ENCODE assay signal across 16 cellular contexts in genomic region chr1:221800831-221801610, GRCh38. TPM values are rescaled to one million over a fixed set of nuclear protein-coding genes. Genes with fewer than 3 reads are reported as not detected.
A peak's percentile ranks its signal among the peaks of the same experiment; 100 is the strongest.
DNase-seq lines count a peak whose midpoint lies in the region; ATAC-seq, FAIRE-seq and TF ChIP-seq lines count a peak whose summit lies in the region.
"Had no signal": no experiment of that assay in that cellular context is flagged by ENCODE, and none has a peak within 500 bp of the region (broad histone marks: within the 10 kb centered on the region; RNA-seq: fewer than 3 reads in every experiment).

No MANE protein-coding gene starts in this region.

- no peak for TF ChIP-seq CTCF in D721Med (IDR thresholded peaks at IDR 0.05; ENCODE audit: insufficient read depth, missing control alignments)
- TF ChIP-seq CTCF in Loucy (conservative IDR thresholded peaks at IDR 0.05; ENCODE audit: low read length) = no peak
- TF ChIP-seq CTCF in fibroblast of mammary gland (conservative IDR thresholded peaks at IDR 0.05; ENCODE audit: control insufficient read depth, insufficient read depth, low read depth, low read length) = no peak
- no peak for TF ChIP-seq CTCF in osteoblast (IDR thresholded peaks at IDR 0.05; ENCODE audit: extremely low read depth, low read depth, low read length)

- peak; percentile 21 for FAIRE-seq in D721Med (lab: Jason Lieb, UNC)

- no peak overlapping the region for H3K27ac ChIP-seq in osteoblast (ENCODE audit: low read depth, low read length)
- H3K27ac ChIP-seq: dorsolateral prefrontal cortex, uterus had no signal

- H3K4me3 ChIP-seq in Loucy (ENCODE audit: low read length, poor library complexity, severe bottlenecking) (no peak overlapping the region), fibroblast of mammary gland (ENCODE audit: control insufficient read depth, low read depth, low read length) (no peak overlapping the region), osteoblast (ENCODE audit: insufficient read depth, low read length) (no peak overlapping the region)
- H3K4me3 ChIP-seq: dorsolateral prefrontal cortex, skin epidermis, uterus had no signal

- H2AFZ ChIP-seq in Loucy (ENCODE audit: low read length) (no peak overlapping the region), osteoblast (ENCODE audit: low read length) (no peak overlapping the region)

- H3K9me3 ChIP-seq in Loucy (ENCODE audit: insufficient read depth, low read depth, low read length) (0 out of 2 replicates have a peak, but pooled peaks cover 7% of the 10 kb centered on the region), osteoblast (ENCODE audit: low read depth, low read length) (no peaks in the 10 kb centered on the region)
- H3K9me3 ChIP-seq: uterus had no signal

- H3K4me1 ChIP-seq in Loucy (ENCODE audit: insufficient read depth, low read length, poor library complexity, severe bottlenecking) (peaks cover 24% of the 10 kb centered on the region), osteoblast (ENCODE audit: insufficient read depth, low read length) (peaks cover 8% of the 10 kb centered on the region)
- H3K4me1 ChIP-seq: uterus had no signal

- H3K9ac ChIP-seq in Loucy (ENCODE audit: low read depth, low read length, poor library complexity, severe bottlenecking) = no peak overlapping the region

- H3F3A ChIP-seq in Loucy (ENCODE audit: low read depth) = no peaks in the 10 kb centered on the region

- ATAC-seq in GM21381 (IDR thresholded peaks at IDR 0.05; ENCODE audit: unreplicated experiment) (peak; percentile 47), GM21367 (IDR thresholded peaks at IDR 0.05; ENCODE audit: unreplicated experiment) (no peak)

- H3K27me3 ChIP-seq in Loucy (ENCODE audit: insufficient read depth, low read length, poor library complexity, severe bottlenecking) = no peaks in the 10 kb centered on the region
- no peaks in the 10 kb centered on the region for H3K27me3 ChIP-seq in osteoblast (ENCODE audit: insufficient read depth, low read length)
- H3K27me3 ChIP-seq: uterus had no signal

- H3K36me3 ChIP-seq in Loucy (ENCODE audit: insufficient read depth, low read length) (no peaks in the 10 kb centered on the region), osteoblast (ENCODE audit: insufficient read depth, low read length) (no peaks in the 10 kb centered on the region)
- H3K36me3 ChIP-seq: uterus had no signal

- peak overlapping the region; percentile 43 for H3K4me2 ChIP-seq in Loucy (ENCODE audit: low read depth, low read length, poor library complexity, severe bottlenecking)
- H3K4me2 ChIP-seq in osteoblast (ENCODE audit: insufficient read depth, low read length) = no peak overlapping the region

- DNase-seq in D721Med (ENCODE audit: insufficient read length, low spot score) = no peak
- DNase-seq in fibroblast of mammary gland (ENCODE audit: low read depth) = peak; percentile 8
- no peak for DNase-seq in amygdala (lab: John Stamatoyannopoulos, UW)
- no peak for DNase-seq in HCEC 1CT
- DNase-seq in osteoblast (ENCODE audit: insufficient read length, low spot score, missing footprints) = no peak
- DNase-seq: activated CD4-positive, alpha-beta memory T cell treated with anti-CD3 and anti-CD28 coated beads, Interleukin-2, amount 10 ng/mL, durations not matched to agents 7 days and 5 days; AML-193; dorsolateral prefrontal cortex; hippocampal formation; NCI-H2171; SHP77 treated with DMSO at 0.1 percent for 48 hours; uterus had no signal

- H4K20me1 ChIP-seq in Loucy (ENCODE audit: insufficient read depth, low read length, poor library complexity, severe bottlenecking) (no peaks in the 10 kb centered on the region), osteoblast (ENCODE audit: insufficient read depth, low read length) (no peaks in the 10 kb centered on the region)

- H3K9me2 ChIP-seq in Loucy (replicated peaks; ENCODE audit: low read depth, low read length) = no peaks in the 10 kb centered on the region

- H3K79me2 ChIP-seq in Loucy (ENCODE audit: insufficient read depth, low read length) = no peaks in the 10 kb centered on the region
- no peaks in the 10 kb centered on the region for H3K79me2 ChIP-seq in osteoblast (ENCODE audit: insufficient read depth, low read length)

RNA-seq across cellular contexts. Expression of gene DUSP10, which starts 59.1 kb away (rescaled TPM):
- 62.2 and 69.5 TPM in 2 replicates for total RNA-seq in osteoblast
